Comparison of ENCODE assay signal across 15 cellular contexts in genomic region chr2:197615033-197615652, GRCh38.
DNase-seq lines count a peak whose midpoint lies in the region; ATAC-seq and TF ChIP-seq lines count a peak whose summit lies in the region.
"Had no signal": no experiment of that assay in that cellular context is flagged by ENCODE, and none has a peak within 500 bp of the region (broad histone marks: within the 10 kb centered on the region; RNA-seq: fewer than 3 reads in every experiment).

No MANE protein-coding gene starts in this region.

- POLR2A ChIA-PET in activated CD4-positive, alpha-beta T cell treated with anti-CD3 and anti-CD28 coated beads for 36 hours (lab: Charles Lee), result no interaction called here

- peaks cover 11% of the 10 kb centered on the region for H3K4me1 ChIP-seq in upper lobe of right lung

- intact Hi-C loops in activated CD4-positive, alpha-beta T cell treated with anti-CD3 and anti-CD28 coated beads for 36 hours (cut with DNase I, micrococcal nuclease), result no loop called here
- intact Hi-C loops in upper lobe of right lung (cut with DNase I), result no loop called here

- ATAC-seq in activated CD4-positive, alpha-beta T cell treated with anti-CD3 and anti-CD28 coated beads for 36 hours, result peak; percentile 60
- ATAC-seq in upper lobe of right lung (peak; percentile 95), HG02973 (IDR thresholded peaks at IDR 0.05; ENCODE audit: unreplicated experiment) (no peak)
- ATAC-seq: heart left ventricle, natural killer cell, Right ventricle myocardium inferior had no signal

- peaks cover 9% of the 10 kb centered on the region for H3K4me1 Mint-ChIP-seq in activated CD4-positive, alpha-beta T cell treated with anti-CD3 and anti-CD28 coated beads for 36 hours
- H3K4me1 Mint-ChIP-seq: central memory CD8-positive, alpha-beta T cell; natural killer cell had no signal

- no peak overlapping the region for H3K4me3 Mint-ChIP-seq in activated CD4-positive, alpha-beta T cell treated with anti-CD3 and anti-CD28 coated beads for 36 hours
- H3K4me3 Mint-ChIP-seq: central memory CD8-positive, alpha-beta T cell; natural killer cell had no signal

- no peaks in the 10 kb centered on the region for H3K9me3 ChIP-seq in upper lobe of right lung
- H3K9me3 ChIP-seq: heart left ventricle, thoracic aorta had no signal

- no peaks in the 10 kb centered on the region for H3K27me3 Mint-ChIP-seq in activated CD4-positive, alpha-beta T cell treated with anti-CD3 and anti-CD28 coated beads for 36 hours
- H3K27me3 Mint-ChIP-seq: central memory CD8-positive, alpha-beta T cell had no signal

- CTCF ChIA-PET in activated CD4-positive, alpha-beta T cell treated with anti-CD3 and anti-CD28 coated beads for 36 hours (lab: Charles Lee), result interaction anchor here (0.7 to 1.4 kb wide), 2 partner anchors 15 to 32 kb away, joined by 3 to 7 read pairs; no protein-coding TSS in a partner anchor

- peak; percentile 16 for TF ChIP-seq CTCF in upper lobe of right lung (IDR thresholded peaks at IDR 0.05)

- no peaks in the 10 kb centered on the region for H3K36me3 ChIP-seq in upper lobe of right lung

- H3K4me3 ChIP-seq in upper lobe of right lung, result no peak overlapping the region
- H3K4me3 ChIP-seq: heart left ventricle, thoracic aorta had no signal

- DNase-seq in activated CD4-positive, alpha-beta T cell treated with anti-CD3 and anti-CD28 coated beads for 36 hours, result peak; percentile 13
- DNase-seq in activated CD4-positive, alpha-beta T cell treated with anti-CD3 and anti-CD28 coated beads for 48 hours, result no peak
- DNase-seq in NCI-H345 (lab: John Stamatoyannopoulos, UW), result peak; percentile 32
- DNase-seq in epithelial cell of prostate (ENCODE audit: low read depth, low spot score), result peak; percentile 77
- DNase-seq in upper lobe of right lung, result no peak
- no peak for DNase-seq in NCI-H524 treated with DMSO at 0.1 percent for 48 hours (lab: John Stamatoyannopoulos, UW)
- no peak for DNase-seq in hepatic stellate cell (ENCODE audit: low spot score)
- DNase-seq: activated CD8-positive, alpha-beta memory T cell treated with anti-CD3 and anti-CD28 coated beads, Interleukin-2, amount 50 U/mL, for 4 hours; heart left ventricle; Karpas-422; natural killer cell had no signal

- peak overlapping the region; percentile 73 for H3K27ac ChIP-seq in epithelial cell of prostate
- no peak overlapping the region for H3K27ac ChIP-seq in upper lobe of right lung
- H3K27ac ChIP-seq: heart left ventricle, thoracic aorta had no signal

- no peaks in the 10 kb centered on the region for H3K36me3 Mint-ChIP-seq in activated CD4-positive, alpha-beta T cell treated with anti-CD3 and anti-CD28 coated beads for 36 hours (ENCODE audit: low read depth)
- H3K36me3 Mint-ChIP-seq: natural killer cell had no signal

- H3K27ac Mint-ChIP-seq in activated CD4-positive, alpha-beta T cell treated with anti-CD3 and anti-CD28 coated beads for 36 hours, result no peak overlapping the region
- H3K27ac Mint-ChIP-seq: natural killer cell had no signal

- H3K9me3 Mint-ChIP-seq in activated CD4-positive, alpha-beta T cell treated with anti-CD3 and anti-CD28 coated beads for 36 hours (ENCODE audit: low read depth), result no peaks in the 10 kb centered on the region
- H3K9me3 Mint-ChIP-seq: central memory CD8-positive, alpha-beta T cell; natural killer cell had no signal

- H3K27me3 ChIP-seq in upper lobe of right lung, result no peaks in the 10 kb centered on the region
- H3K27me3 ChIP-seq: heart left ventricle had no signal

Comparison
In these comparisons a context has a peak if more than half of its experiments do, and no peak if none do; other contexts are left out.
1. DNase-seq: peak in activated CD4-positive, alpha-beta T cell treated with anti-CD3 and anti-CD28 coated beads for 36 hours (single experiment), NCI-H345 (single experiment) and epithelial cell of prostate (single experiment); none in activated CD4-positive, alpha-beta T cell treated with anti-CD3 and anti-CD28 coated beads for 48 hours (single experiment), upper lobe of right lung (single experiment), NCI-H524 treated with DMSO at 0.1 percent for 48 hours (single experiment) and hepatic stellate cell (single experiment).